In the genomic region with DNA sequence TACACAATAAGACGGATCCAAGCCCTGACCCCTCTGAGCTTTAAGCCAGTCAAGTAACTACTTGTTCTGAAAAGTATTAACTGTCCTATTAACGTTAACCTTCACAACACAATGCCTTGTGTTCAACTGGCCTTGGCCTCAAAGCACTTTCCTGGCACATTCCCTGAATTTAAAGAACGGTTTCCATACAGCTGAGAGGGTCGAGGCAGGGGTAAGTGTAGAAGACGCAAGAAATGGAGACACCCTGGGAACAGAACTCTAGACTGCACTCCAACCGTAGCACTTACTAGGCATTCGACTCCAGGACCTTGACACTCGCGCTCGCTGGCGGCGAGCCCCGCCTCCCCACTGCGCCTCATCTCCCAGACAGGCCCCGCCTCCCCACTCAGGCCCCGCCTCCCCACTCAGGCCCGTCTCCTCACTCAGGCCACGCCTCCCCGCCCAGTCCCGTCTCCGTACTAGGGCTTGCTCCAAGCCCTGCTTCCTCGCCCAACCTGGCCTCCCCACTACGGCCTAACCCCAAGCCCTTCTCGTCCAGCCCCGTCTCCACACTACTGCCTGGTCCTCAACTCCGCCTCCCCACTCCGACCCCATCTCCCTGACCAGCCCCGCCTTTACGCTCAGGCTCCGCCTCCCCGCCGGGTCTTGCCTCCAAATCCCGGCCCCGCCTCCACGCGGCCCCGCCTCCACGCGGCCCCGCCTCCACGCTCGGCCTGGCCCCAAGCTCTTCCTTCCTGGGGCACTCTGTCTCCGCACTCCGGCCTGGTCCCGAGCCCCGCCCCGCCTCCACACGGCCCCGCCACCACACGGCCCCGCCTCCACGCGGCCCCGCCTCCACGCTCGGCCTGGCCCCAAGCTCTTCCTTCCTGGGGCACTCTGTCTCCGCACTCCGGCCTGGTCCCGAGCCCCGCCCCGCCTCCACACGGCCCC, we compare ENCODE assay signal across 1 cellular context.
TF ChIP-seq lines count a peak whose summit lies in the region.

No MANE protein-coding gene starts in this region.

TF ChIP-seq in HepG2, 621 proteins besides CTCF, POLR2A, EP300 and RAD21 (continued from another document and continues in another):
- TF ChIP-seq, protein P1, sequence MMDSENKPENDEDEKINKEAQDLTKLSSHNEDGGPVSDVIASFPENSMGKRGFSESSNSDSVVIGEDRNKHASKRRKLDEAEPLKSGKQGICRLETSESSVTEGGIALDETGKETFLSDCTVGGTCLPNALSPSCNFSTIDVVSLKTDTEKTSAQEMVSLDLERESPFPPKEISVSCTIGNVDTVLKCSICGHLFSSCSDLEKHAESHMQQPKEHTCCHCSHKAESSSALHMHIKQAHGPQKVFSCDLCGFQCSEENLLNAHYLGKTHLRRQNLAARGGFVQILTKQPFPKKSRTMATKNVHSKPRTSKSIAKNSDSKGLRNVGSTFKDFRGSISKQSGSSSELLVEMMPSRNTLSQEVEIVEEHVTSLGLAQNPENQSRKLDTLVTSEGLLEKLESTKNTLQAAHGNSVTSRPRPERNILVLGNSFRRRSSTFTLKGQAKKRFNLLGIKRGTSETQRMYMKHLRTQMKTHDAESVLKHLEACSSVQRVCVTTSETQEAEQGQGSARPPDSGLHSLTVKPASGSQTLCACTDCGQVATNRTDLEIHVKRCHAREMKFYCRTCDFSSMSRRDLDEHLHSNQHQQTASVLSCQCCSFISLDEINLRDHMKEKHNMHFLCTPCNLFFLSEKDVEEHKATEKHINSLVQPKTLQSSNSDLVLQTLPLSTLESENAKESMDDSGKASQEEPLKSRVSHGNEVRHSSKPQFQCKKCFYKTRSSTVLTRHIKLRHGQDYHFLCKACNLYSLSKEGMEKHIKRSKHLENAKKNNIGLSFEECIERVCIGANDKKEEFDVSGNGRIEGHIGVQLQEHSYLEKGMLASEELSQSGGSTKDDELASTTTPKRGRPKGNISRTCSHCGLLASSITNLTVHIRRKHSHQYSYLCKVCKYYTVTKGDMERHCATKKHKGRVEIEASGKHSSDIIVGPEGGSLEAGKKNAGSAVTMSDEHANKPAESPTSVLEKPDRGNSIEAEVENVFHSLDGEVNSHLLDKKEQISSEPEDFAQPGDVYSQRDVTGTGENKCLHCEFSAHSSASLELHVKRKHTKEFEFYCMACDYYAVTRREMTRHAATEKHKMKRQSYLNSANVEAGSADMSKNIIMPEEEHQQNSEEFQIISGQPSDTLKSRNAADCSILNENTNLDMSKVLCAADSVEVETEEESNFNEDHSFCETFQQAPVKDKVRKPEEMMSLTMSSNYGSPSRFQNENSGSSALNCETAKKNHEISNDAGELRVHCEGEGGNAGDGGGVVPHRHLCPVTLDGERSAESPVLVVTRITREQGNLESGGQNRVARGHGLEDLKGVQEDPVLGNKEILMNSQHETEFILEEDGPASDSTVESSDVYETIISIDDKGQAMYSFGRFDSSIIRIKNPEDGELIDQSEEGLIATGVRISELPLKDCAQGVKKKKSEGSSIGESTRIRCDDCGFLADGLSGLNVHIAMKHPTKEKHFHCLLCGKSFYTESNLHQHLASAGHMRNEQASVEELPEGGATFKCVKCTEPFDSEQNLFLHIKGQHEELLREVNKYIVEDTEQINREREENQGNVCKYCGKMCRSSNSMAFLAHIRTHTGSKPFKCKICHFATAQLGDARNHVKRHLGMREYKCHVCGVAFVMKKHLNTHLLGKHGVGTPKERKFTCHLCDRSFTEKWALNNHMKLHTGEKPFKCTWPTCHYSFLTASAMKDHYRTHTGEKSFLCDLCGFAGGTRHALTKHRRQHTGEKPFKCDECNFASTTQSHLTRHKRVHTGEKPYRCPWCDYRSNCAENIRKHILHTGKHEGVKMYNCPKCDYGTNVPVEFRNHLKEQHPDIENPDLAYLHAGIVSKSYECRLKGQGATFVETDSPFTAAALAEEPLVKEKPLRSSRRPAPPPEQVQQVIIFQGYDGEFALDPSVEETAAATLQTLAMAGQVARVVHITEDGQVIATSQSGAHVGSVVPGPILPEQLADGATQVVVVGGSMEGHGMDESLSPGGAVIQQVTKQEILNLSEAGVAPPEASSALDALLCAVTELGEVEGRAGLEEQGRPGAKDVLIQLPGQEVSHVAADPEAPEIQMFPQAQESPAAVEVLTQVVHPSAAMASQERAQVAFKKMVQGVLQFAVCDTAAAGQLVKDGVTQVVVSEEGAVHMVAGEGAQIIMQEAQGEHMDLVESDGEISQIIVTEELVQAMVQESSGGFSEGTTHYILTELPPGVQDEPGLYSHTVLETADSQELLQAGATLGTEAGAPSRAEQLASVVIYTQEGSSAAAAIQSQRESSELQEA (CRISPR knock-in tag; IDR thresholded peaks at IDR 0.05; ENCODE audit: not compliant biosample characterization): no peak
- TF ChIP-seq JUN (CRISPR knock-in tag; IDR thresholded peaks at IDR 0.05) (no peak), RFXAP (CRISPR knock-in tag; IDR thresholded peaks at IDR 0.05; ENCODE audit: borderline replicate concordance) (no peak), ZNF547 (CRISPR knock-in tag; IDR thresholded peaks at IDR 0.05) (no peak), ZSCAN12 (CRISPR knock-in tag; IDR thresholded peaks at IDR 0.05) (no peak), ZNF7 (CRISPR knock-in tag; IDR thresholded peaks at IDR 0.05) (no peak), ZNF614 (CRISPR knock-in tag; IDR thresholded peaks at IDR 0.05; ENCODE audit: borderline replicate concordance) (peak; percentile 40; the same call in 1 of the 2 replicates), KDM4B (CRISPR knock-in tag; IDR thresholded peaks at IDR 0.05) (no peak), GLMP (CRISPR knock-in tag; IDR thresholded peaks at IDR 0.05; ENCODE audit: borderline replicate concordance) (no peak), SOX5 (CRISPR knock-in tag; IDR thresholded peaks at IDR 0.05; ENCODE audit: borderline replicate concordance) (0 out of 2 replicates have a peak, but pooled peaks have one; percentile 15), ZNF24 (IDR thresholded peaks at IDR 0.05) (no peak; the same call in 1 of the 2 replicates), KLF12 (CRISPR knock-in tag; IDR thresholded peaks at IDR 0.05; ENCODE audit: borderline replicate concordance) (no peak), SMAD9 (CRISPR knock-in tag; IDR thresholded peaks at IDR 0.05) (no peak), ZNF260 (CRISPR knock-in tag; IDR thresholded peaks at IDR 0.05; ENCODE audit: borderline replicate concordance, low read depth) (no peak), GLI4 (CRISPR knock-in tag; IDR thresholded peaks at IDR 0.05; ENCODE audit: borderline replicate concordance) (no peak), ZNF609 (CRISPR knock-in tag; IDR thresholded peaks at IDR 0.05; ENCODE audit: borderline replicate concordance) (no peak), RARG (CRISPR knock-in tag; IDR thresholded peaks at IDR 0.05; ENCODE audit: low read depth) (0 out of 2 replicates have a peak, but pooled peaks have one; percentile 63), ZFP36L2 (CRISPR knock-in tag; IDR thresholded peaks at IDR 0.05) (no peak), KDM1A (CRISPR knock-in tag; IDR thresholded peaks at IDR 0.05) (no peak), NFE2L2 (IDR thresholded peaks at IDR 0.05; ENCODE audit: low read length) (no peak), ZBTB14 (CRISPR knock-in tag; IDR thresholded peaks at IDR 0.05) (no peak), MYC (CRISPR knock-in tag; IDR thresholded peaks at IDR 0.05; ENCODE audit: borderline replicate concordance) (no peak), FOXA1 (IDR thresholded peaks at IDR 0.05) (no peak), FOXA1 (CRISPR knock-in tag; IDR thresholded peaks at IDR 0.05) (no peak), TAF15 (IDR thresholded peaks at IDR 0.05; ENCODE audit: low read depth, low read length, poor library complexity, severe bottlenecking) (no peak), ZNF124 (CRISPR knock-in tag; IDR thresholded peaks at IDR 0.05) (no peak; the same call in 1 of the 2 replicates), ZBTB44 (CRISPR knock-in tag; IDR thresholded peaks at IDR 0.05) (no peak), ZNF558 (CRISPR knock-in tag; IDR thresholded peaks at IDR 0.05; ENCODE audit: borderline replicate concordance) (no peak), SP140L (CRISPR knock-in tag; IDR thresholded peaks at IDR 0.05; ENCODE audit: borderline replicate concordance) (no peak), PHF8 (CRISPR knock-in tag; IDR thresholded peaks at IDR 0.05) (peak; percentile 43; the same call in 1 of the 2 replicates), TCF7L2 (IDR thresholded peaks at IDR 0.05; ENCODE audit: low read depth, low read length) (no peak), ZNF101 (CRISPR knock-in tag; IDR thresholded peaks at IDR 0.05; ENCODE audit: borderline replicate concordance, low read depth) (no peak), ZNF44 (CRISPR knock-in tag; IDR thresholded peaks at IDR 0.05) (no peak), ATF5 (CRISPR knock-in tag; IDR thresholded peaks at IDR 0.05; ENCODE audit: low read depth) (no peak), ZFP36L1 (CRISPR knock-in tag; IDR thresholded peaks at IDR 0.05) (no peak; the same call in 1 of the 2 replicates), ZFY (CRISPR knock-in tag; IDR thresholded peaks at IDR 0.05) (peak; percentile 75), MTF1 (CRISPR knock-in tag; IDR thresholded peaks at IDR 0.05) (no peak), ZNF430 (CRISPR knock-in tag; IDR thresholded peaks at IDR 0.05) (no peak; the same call in 1 of the 2 replicates)
- TF ChIP-seq, protein P2, sequence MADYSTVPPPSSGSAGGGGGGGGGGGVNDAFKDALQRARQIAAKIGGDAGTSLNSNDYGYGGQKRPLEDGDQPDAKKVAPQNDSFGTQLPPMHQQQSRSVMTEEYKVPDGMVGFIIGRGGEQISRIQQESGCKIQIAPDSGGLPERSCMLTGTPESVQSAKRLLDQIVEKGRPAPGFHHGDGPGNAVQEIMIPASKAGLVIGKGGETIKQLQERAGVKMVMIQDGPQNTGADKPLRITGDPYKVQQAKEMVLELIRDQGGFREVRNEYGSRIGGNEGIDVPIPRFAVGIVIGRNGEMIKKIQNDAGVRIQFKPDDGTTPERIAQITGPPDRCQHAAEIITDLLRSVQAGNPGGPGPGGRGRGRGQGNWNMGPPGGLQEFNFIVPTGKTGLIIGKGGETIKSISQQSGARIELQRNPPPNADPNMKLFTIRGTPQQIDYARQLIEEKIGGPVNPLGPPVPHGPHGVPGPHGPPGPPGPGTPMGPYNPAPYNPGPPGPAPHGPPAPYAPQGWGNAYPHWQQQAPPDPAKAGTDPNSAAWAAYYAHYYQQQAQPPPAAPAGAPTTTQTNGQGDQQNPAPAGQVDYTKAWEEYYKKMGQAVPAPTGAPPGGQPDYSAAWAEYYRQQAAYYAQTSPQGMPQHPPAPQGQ (CRISPR knock-in tag; IDR thresholded peaks at IDR 0.05; ENCODE audit: borderline replicate concordance): no peak
